In the genomic region with DNA sequence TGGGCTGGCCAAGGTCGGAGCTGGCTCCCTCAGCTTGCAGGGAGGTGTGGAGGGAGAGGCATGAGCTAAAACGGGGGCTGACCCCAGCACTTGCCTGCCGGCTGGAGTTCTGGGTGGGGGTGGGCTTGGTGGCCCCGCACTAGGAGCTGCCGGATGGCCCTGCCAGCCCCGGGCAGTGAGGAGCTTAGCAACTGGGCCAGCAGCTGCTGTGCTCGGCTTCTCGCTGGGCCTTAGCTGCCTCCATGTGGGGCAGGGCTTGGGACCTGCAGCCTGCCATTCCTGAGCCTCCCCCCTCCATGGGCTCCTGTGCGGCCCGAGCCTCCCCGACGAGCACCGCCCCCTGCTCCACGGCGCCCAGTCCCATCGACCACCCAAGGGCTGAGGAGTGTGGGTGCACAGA, we compare ENCODE assay signal across 2 cellular contexts. TPM values are rescaled to one million over a fixed set of nuclear protein-coding genes. Genes with fewer than 3 reads are reported as not detected.
"Had no signal": no experiment of that assay in that cellular context is flagged by ENCODE, and none has a peak within 500 bp of the region (broad histone marks: within the 10 kb centered on the region; RNA-seq: fewer than 3 reads in every experiment).

No MANE protein-coding gene starts in this region.

RNA-seq across cellular contexts. Expression of gene ALDH3B1, which starts 46.9 kb away (rescaled TPM):
- total RNA-seq: GM23338, H9 had no signal
